In genomic region chr11:61871158-61871597, GRCh38 we compare ENCODE assay signal across 8 cellular contexts. TPM values are rescaled to one million over a fixed set of nuclear protein-coding genes. Genes with fewer than 3 reads are reported as not detected.
DNase-seq lines count a peak whose midpoint lies in the region; ATAC-seq lines count a peak whose summit lies in the region.

No MANE protein-coding gene starts in this region.

- DNase-seq in AG08396 (ENCODE audit: low spot score), result peak; percentile 91
- DNase-seq in HT-29 (ENCODE audit: low spot score), result peak; percentile 84
- peak; percentile 36 to 66 for DNase-seq in NOMO-1 (lab: John Stamatoyannopoulos, UW; ENCODE audit: unreplicated experiment in 2 of 2)
- peak; percentile 24 to 59 (median 57) for DNase-seq in activated CD8-positive, alpha-beta memory T cell treated with anti-CD3 and anti-CD28 coated beads for 48 hours (ENCODE audit: low read depth in 2 of 3, low spot score in 2 of 3)
- DNase-seq in epidermal melanocyte (ENCODE audit: insufficient read length, low spot score), result peak; percentile 93
- DNase-seq in midbrain (lab: John Stamatoyannopoulos, UW), result peak; percentile 86
- DNase-seq in stimulated activated CD8-positive, alpha-beta memory T cell treated with anti-CD3 and anti-CD28 coated beads, Interleukin-2, amount 100 ng/mL, for 48 hours (ENCODE audit: low read depth in 2 of 2), result peak; percentile 52 to 62

- ATAC-seq in GM19043 (IDR thresholded peaks at IDR 0.05; ENCODE audit: low read depth, unreplicated experiment), result peak; percentile 74

RNA-seq across cellular contexts. Expression of gene FADS3, which starts 20.2 kb away (rescaled TPM):
- total RNA-seq in HT-29 (2014; rRNA removed; shearing (Covaris generic)), result 42.2 and 44.0 TPM in 2 replicates

RNA-seq across cellular contexts. Expression of gene FADS2, which starts 43.1 kb away (rescaled TPM):
- not detected in 2 replicates for total RNA-seq in HT-29 (2014; rRNA removed; shearing (Covaris generic))

RNA-seq across cellular contexts. Expression of gene RAB3IL1, which starts 46.2 kb away (rescaled TPM):
- 1.6 TPM in 1 of 2 replicates, not detected in the other for total RNA-seq in HT-29 (2014; rRNA removed; shearing (Covaris generic))

RNA-seq across cellular contexts. Expression of gene FADS1, which starts 54.4 kb away (rescaled TPM):
- total RNA-seq in HT-29 (2014; rRNA removed; shearing (Covaris generic)), result 1.9 and 9.4 TPM in 2 replicates

Comparison
In these comparisons a context has a peak if more than half of its experiments do, and no peak if none do; other contexts are left out.
1. Peak in every context shown above with its lines: DNase-seq and ATAC-seq.